In the genomic region with DNA sequence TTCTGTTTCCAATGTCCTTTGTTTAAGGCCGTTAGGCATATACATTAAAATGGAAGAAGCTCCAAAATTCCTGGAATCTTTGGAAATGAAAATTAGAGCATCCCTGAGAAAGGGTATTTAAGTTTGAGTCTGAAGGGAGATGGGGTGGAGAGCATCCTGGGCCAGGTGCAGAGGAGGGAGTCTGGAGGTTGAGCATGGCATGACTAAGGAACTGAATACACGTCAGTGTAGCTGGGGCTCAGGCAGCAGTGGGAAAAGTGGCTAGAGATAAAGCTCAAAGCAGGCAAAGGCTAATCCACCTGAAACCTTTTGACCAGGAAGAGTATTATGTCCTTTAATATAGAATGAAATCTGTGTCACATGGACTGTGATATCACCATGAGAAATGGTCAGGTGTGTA, we compare ENCODE assay signal across 18 cellular contexts.
DNase-seq lines count a peak whose midpoint lies in the region; ATAC-seq and TF ChIP-seq lines count a peak whose summit lies in the region.
"Had no signal": no experiment of that assay in that cellular context is flagged by ENCODE, and none has a peak within 500 bp of the region (broad histone marks: within the 10 kb centered on the region; RNA-seq: fewer than 3 reads in every experiment).

No MANE protein-coding gene starts in this region.

- no peak overlapping the region for H3K4me3 ChIP-seq in NT2/D1 (ENCODE audit: insufficient read length, low read depth)
- H3K4me3 ChIP-seq: A549; BLaER1 treated with 17β-estradiol and CSF1 and Interleukin-3, amounts not matched to agents 10 nM and 100 nM had no signal

- peak; percentile 37 for DNase-seq in NCI-H82 (lab: John Stamatoyannopoulos, UW)
- DNase-seq in NCI-H82 treated with DMSO at 0.1 percent for 48 hours (lab: John Stamatoyannopoulos, UW; ENCODE audit: unreplicated experiment), result no peak
- DNase-seq in NT2/D1 (ENCODE audit: low read depth, low spot score), result peak; percentile 47
- DNase-seq in glutamatergic neuron, result no peak
- DNase-seq in putamen (ENCODE audit: low spot score), result peak; percentile 63
- no peak for DNase-seq in natural killer cell treated with Interleukin-12 subunit alpha and Interleukin-12 subunit beta and Interleukin-15 and Interleukin-18, amount 100 ng/mL, for 72 hours (ENCODE audit: low spot score)
- no peak for DNase-seq in endothelial cell (ENCODE audit: low spot score)
- DNase-seq: AML-193; Caco-2; Calu3; CD4-positive, alpha-beta T cell; CD8-positive, alpha-beta T cell; DMS79 treated with DMSO at 0.1 percent for 48 hours; GF-D8 had no signal

- H3K27me3 ChIP-seq in NT2/D1 (ENCODE audit: insufficient read depth, insufficient read length), result no peaks in the 10 kb centered on the region
- H3K27me3 ChIP-seq: BLaER1 treated with 17β-estradiol and CSF1 and Interleukin-3, amounts not matched to agents 10 nM and 100 nM had no signal

- H3K27me3 Mint-ChIP-seq in glutamatergic neuron (ENCODE audit: unreplicated experiment) (peaks cover 2% of the 10 kb centered on the region), endothelial cell (ENCODE audit: unreplicated experiment) (peaks cover 2% of the 10 kb centered on the region)
- H3K27me3 Mint-ChIP-seq in natural killer cell treated with Interleukin-12 subunit alpha and Interleukin-12 subunit beta and Interleukin-15 and Interleukin-18, amount 100 ng/mL, for 72 hours, result no peaks in the 10 kb centered on the region
- H3K27me3 Mint-ChIP-seq: B cell; CD4-positive, alpha-beta T cell had no signal

- peaks cover 5% of the 10 kb centered on the region for H3K36me3 Mint-ChIP-seq in glutamatergic neuron (ENCODE audit: unreplicated experiment)
- H3K36me3 Mint-ChIP-seq in natural killer cell treated with Interleukin-12 subunit alpha and Interleukin-12 subunit beta and Interleukin-15 and Interleukin-18, amount 100 ng/mL, for 72 hours, result no peaks in the 10 kb centered on the region
- no peaks in the 10 kb centered on the region for H3K36me3 Mint-ChIP-seq in endothelial cell (ENCODE audit: low read depth, unreplicated experiment)
- H3K36me3 Mint-ChIP-seq: CD8-positive, alpha-beta T cell had no signal

- H3K27ac Mint-ChIP-seq in glutamatergic neuron (ENCODE audit: unreplicated experiment) (peak overlapping the region; percentile 56), endothelial cell (ENCODE audit: unreplicated experiment) (no peak overlapping the region)
- no peak overlapping the region for H3K27ac Mint-ChIP-seq in natural killer cell treated with Interleukin-12 subunit alpha and Interleukin-12 subunit beta and Interleukin-15 and Interleukin-18, amount 100 ng/mL, for 72 hours
- H3K27ac Mint-ChIP-seq: B cell; CD4-positive, alpha-beta T cell; CD8-positive, alpha-beta T cell had no signal

- no peaks in the 10 kb centered on the region for H3K4me1 ChIP-seq in NT2/D1 (ENCODE audit: insufficient read depth, insufficient read length)
- H3K4me1 ChIP-seq: A549; BLaER1 treated with 17β-estradiol and CSF1 and Interleukin-3, amounts not matched to agents 10 nM and 100 nM; Caco-2 had no signal

- H3K36me3 ChIP-seq in NT2/D1 (ENCODE audit: insufficient read depth, insufficient read length, low read length), result no peaks in the 10 kb centered on the region
- H3K36me3 ChIP-seq: BLaER1 treated with 17β-estradiol and CSF1 and Interleukin-3, amounts not matched to agents 10 nM and 100 nM had no signal

- H3K9me3 ChIP-seq in NT2/D1 (ENCODE audit: insufficient read depth, low read length), result no peaks in the 10 kb centered on the region
- H3K9me3 ChIP-seq: A549; BLaER1 treated with 17β-estradiol and CSF1 and Interleukin-3, amounts not matched to agents 10 nM and 100 nM; Caco-2 had no signal

- no peak for ATAC-seq in activated CD4-positive, CD25-positive, alpha-beta regulatory T cell treated with anti-CD3 and anti-CD28 coated beads, Interleukin-2, amount 50 U/mL, for 24 hours
- ATAC-seq in natural killer cell treated with Interleukin-12 subunit alpha and Interleukin-12 subunit beta and Interleukin-15 and Interleukin-18, amount 100 ng/mL, for 72 hours, result no peak
- ATAC-seq: A549; CD8-positive, alpha-beta T cell had no signal

- H3K9me3 Mint-ChIP-seq in glutamatergic neuron (ENCODE audit: unreplicated experiment) (peaks cover 4% of the 10 kb centered on the region), endothelial cell (ENCODE audit: unreplicated experiment) (no peaks in the 10 kb centered on the region)
- H3K9me3 Mint-ChIP-seq in natural killer cell treated with Interleukin-12 subunit alpha and Interleukin-12 subunit beta and Interleukin-15 and Interleukin-18, amount 100 ng/mL, for 72 hours, result no peaks in the 10 kb centered on the region
- H3K9me3 Mint-ChIP-seq: CD4-positive, alpha-beta T cell; CD8-positive, alpha-beta T cell had no signal

- peaks cover 5% of the 10 kb centered on the region for H3K4me1 Mint-ChIP-seq in glutamatergic neuron (ENCODE audit: low read depth, unreplicated experiment)
- no peaks in the 10 kb centered on the region for H3K4me1 Mint-ChIP-seq in natural killer cell treated with Interleukin-12 subunit alpha and Interleukin-12 subunit beta and Interleukin-15 and Interleukin-18, amount 100 ng/mL, for 72 hours (ENCODE audit: low read depth in 2 of 2)
- H3K4me1 Mint-ChIP-seq in endothelial cell (ENCODE audit: unreplicated experiment), result no peaks in the 10 kb centered on the region
- H3K4me1 Mint-ChIP-seq: B cell had no signal

- H3K9ac ChIP-seq in NT2/D1 (ENCODE audit: insufficient read length, low read depth), result no peak overlapping the region
- H3K9ac ChIP-seq: BLaER1 treated with 17β-estradiol and CSF1 and Interleukin-3, amounts not matched to agents 10 nM and 100 nM had no signal

- H3K4me3 Mint-ChIP-seq in glutamatergic neuron (ENCODE audit: unreplicated experiment) (peak overlapping the region; percentile 51), endothelial cell (ENCODE audit: unreplicated experiment) (no peak overlapping the region)
- no peak overlapping the region for H3K4me3 Mint-ChIP-seq in natural killer cell treated with Interleukin-12 subunit alpha and Interleukin-12 subunit beta and Interleukin-15 and Interleukin-18, amount 100 ng/mL, for 72 hours
- H3K4me3 Mint-ChIP-seq: B cell; CD4-positive, alpha-beta T cell; CD8-positive, alpha-beta T cell had no signal

- TF ChIP-seq CTCF in glutamatergic neuron (IDR thresholded peaks at IDR 0.05; ENCODE audit: partially characterized antibody, unreplicated experiment) (no peak), endothelial cell (IDR thresholded peaks at IDR 0.05; ENCODE audit: unreplicated experiment) (no peak)

Comparison
In these comparisons a context has a peak if more than half of its experiments do, and no peak if none do; other contexts are left out.
1. DNase-seq: peak in NCI-H82 (single experiment), NT2/D1 (single experiment) and putamen (single experiment); none in NCI-H82 treated with DMSO at 0.1 percent for 48 hours (single experiment), glutamatergic neuron (single experiment), natural killer cell treated with Interleukin-12 subunit alpha and Interleukin-12 subunit beta and Interleukin-15 and Interleukin-18, amount 100 ng/mL, for 72 hours (single experiment) and endothelial cell (single experiment).